In genomic region chr6:20202070-20202658, GRCh38 we compare ENCODE assay signal across 8 cellular contexts. TPM values are rescaled to one million over a fixed set of nuclear protein-coding genes. Genes with fewer than 3 reads are reported as not detected.
DNase-seq lines count a peak whose midpoint lies in the region; ATAC-seq and TF ChIP-seq lines count a peak whose summit lies in the region.

No MANE protein-coding gene starts in this region.

- H4K8ac ChIP-seq in neuronal stem cell (ENCODE audit: low read depth, low read length) = no peak overlapping the region

- peak overlapping the region; percentile 75 for H3K27ac ChIP-seq in CD4-positive, CD25-positive, alpha-beta regulatory T cell (ENCODE audit: insufficient read depth, low read length, poor library complexity, severe bottlenecking)
- H3K27ac ChIP-seq in neuronal stem cell (replicated peaks; ENCODE audit: low read length) = no peak overlapping the region

- H3K9me3 Mint-ChIP-seq in CD4-positive, CD25-positive, alpha-beta regulatory T cell = peaks cover 0 to 2% (median 0%) of the 10 kb centered on the region in 7 donors

- H3K23ac ChIP-seq in neuronal stem cell (ENCODE audit: low read depth, low read length, poor library complexity) = no peak overlapping the region

- H2AFZ ChIP-seq in neuronal stem cell (ENCODE audit: low read length) = no peak overlapping the region

- peaks cover 26 to 76% (median 58%) of the 10 kb centered on the region in 4 donors for H3K4me1 Mint-ChIP-seq in CD4-positive, CD25-positive, alpha-beta regulatory T cell

- TF ChIP-seq CTCF in fibroblast of pulmonary artery (IDR thresholded peaks at IDR 0.05; ENCODE audit: low read length, missing control alignments) = no peak
- TF ChIP-seq CTCF in lower leg skin (IDR thresholded peaks at IDR 0.05) = no peak

- no peak for TF ChIP-seq POLR2A in lower leg skin (IDR thresholded peaks at IDR 0.05)

- no peak overlapping the region for H2BK12ac ChIP-seq in neuronal stem cell (ENCODE audit: low read length)

- no peak overlapping the region for H3K9ac ChIP-seq in neuronal stem cell (ENCODE audit: low read depth, low read length, poor library complexity)

- H3K9me3 ChIP-seq in CD4-positive, CD25-positive, alpha-beta regulatory T cell (ENCODE audit: control insufficient read depth in 2 of 2, low read length in 2 of 2) = no peaks in the 10 kb centered on the region
- no peaks in the 10 kb centered on the region for H3K9me3 ChIP-seq in neuronal stem cell (replicated peaks in 1 of 2; ENCODE audit: control insufficient read depth in 2 of 2, insufficient read depth in 1 of 2, low read depth in 1 of 2, low read length in 2 of 2)

- peak overlapping the region; percentile 43 for H3K4me3 ChIP-seq in CD4-positive, CD25-positive, alpha-beta regulatory T cell (ENCODE audit: low read depth, low read length)
- no peak overlapping the region for H3K4me3 ChIP-seq in fibroblast of pulmonary artery (replicated peaks; ENCODE audit: low read depth, low read length)
- H3K4me3 ChIP-seq in lower leg skin (ENCODE audit: low read depth, poor library complexity, severe bottlenecking) = no peak overlapping the region
- no peak overlapping the region for H3K4me3 ChIP-seq in neuronal stem cell (ENCODE audit: low read length in 2 of 2)

- H3K4me1 ChIP-seq in CD4-positive, CD25-positive, alpha-beta regulatory T cell (ENCODE audit: control insufficient read depth, insufficient read depth, low read length, poor library complexity, severe bottlenecking) = peaks cover 58% of the 10 kb centered on the region
- H3K4me1 ChIP-seq in neuronal stem cell (ENCODE audit: control insufficient read depth in 2 of 2, insufficient read depth in 1 of 2, low read depth in 1 of 2, low read length in 2 of 2) = peaks cover 0 to 11% of the 10 kb centered on the region in 2 donors

- H2BK5ac ChIP-seq in neuronal stem cell (ENCODE audit: low read length) = no peak overlapping the region

- peaks cover 6% of the 10 kb centered on the region for H3K36me3 ChIP-seq in CD4-positive, CD25-positive, alpha-beta regulatory T cell (ENCODE audit: control insufficient read depth, insufficient read depth, low read length)
- H3K36me3 ChIP-seq in neuronal stem cell (replicated peaks in 1 of 2; ENCODE audit: control insufficient read depth in 2 of 2, insufficient read depth in 2 of 2, low read length in 2 of 2) = no peaks in the 10 kb centered on the region

- no peaks in the 10 kb centered on the region for H3K27me3 ChIP-seq in CD4-positive, CD25-positive, alpha-beta regulatory T cell (ENCODE audit: control insufficient read depth, insufficient read depth, low read length)
- no peaks in the 10 kb centered on the region for H3K27me3 ChIP-seq in neuronal stem cell (ENCODE audit: control insufficient read depth in 3 of 3, insufficient read depth in 3 of 3, low read depth in 1 of 3, low read length in 3 of 3)

- H3K27ac Mint-ChIP-seq in CD4-positive, CD25-positive, alpha-beta regulatory T cell = peak overlapping the region in 2 of 3 donors; percentile 17 to 87

- H3K79me1 ChIP-seq in neuronal stem cell (ENCODE audit: low read depth, low read length) = no peaks in the 10 kb centered on the region

- no peak overlapping the region for H3K4ac ChIP-seq in neuronal stem cell (ENCODE audit: low read length)

- H4K91ac ChIP-seq in neuronal stem cell (ENCODE audit: low read depth, low read length, poor library complexity) = no peak overlapping the region

- ATAC-seq in CD4-positive, CD25-positive, alpha-beta regulatory T cell (ENCODE audit: low read depth in 2 of 2) = peak; percentile 75 to 85
- peak; percentile 91 for ATAC-seq in HG03103 (IDR thresholded peaks at IDR 0.05; ENCODE audit: low read depth, unreplicated experiment)

- H3K18ac ChIP-seq in neuronal stem cell (ENCODE audit: low read length) = no peak overlapping the region

- H3K27me3 Mint-ChIP-seq in CD4-positive, CD25-positive, alpha-beta regulatory T cell = no peaks in the 10 kb centered on the region

- no peak overlapping the region for H3K4me2 ChIP-seq in neuronal stem cell (ENCODE audit: insufficient read depth, low read length, poor library complexity, severe bottlenecking)

- H3K14ac ChIP-seq in neuronal stem cell (ENCODE audit: low read length) = no peak overlapping the region

- no peak overlapping the region for H2AK5ac ChIP-seq in neuronal stem cell (ENCODE audit: low read depth, low read length)

- intact Hi-C loops in lower leg skin (cut with DNase I; ENCODE audit: low total_unique reads) = no loop called here

- DNase-seq in CD4-positive, CD25-positive, alpha-beta regulatory T cell = peak in 2 of 3 donors; percentile 53 to 84
- DNase-seq in GM19238 (ENCODE audit: insufficient read length, low spot score) (peak; percentile 37), fibroblast of pulmonary artery (ENCODE audit: low read depth) (peak; percentile 64), NCI-H524 (lab: John Stamatoyannopoulos, UW) (no peak), lower leg skin (ENCODE audit: low spot score in 2 of 2) (no peak), neuronal stem cell (ENCODE audit: low spot score) (no peak)

- H3K4me3 Mint-ChIP-seq in CD4-positive, CD25-positive, alpha-beta regulatory T cell = peak overlapping the region in 1 of 4 donors; percentile 12

- H2BK120ac ChIP-seq in neuronal stem cell (ENCODE audit: low read depth, low read length) = no peak overlapping the region

- no peak overlapping the region for H2BK15ac ChIP-seq in neuronal stem cell (ENCODE audit: low read length)

- WGBS in lower leg skin, 2 donors = 36 to 65% methylated on average over 1 of the region's 1 CpG
- no CpG with 5 or more reads among the region's 1 CpG for WGBS in neuronal stem cell (ENCODE audit: extremely low coverage in 2 of 2, insufficient read length in 2 of 2, insufficient replicate concordance in 1 of 2), 2 donors

- H3K36me3 Mint-ChIP-seq in CD4-positive, CD25-positive, alpha-beta regulatory T cell = peaks cover 4% of the 10 kb centered on the region

TF ChIP-seq in PFSK-1, 5 proteins besides CTCF, POLR2A, EP300 and RAD21:
- peak; percentile 25; the same call in 1 of the 2 replicates for TF ChIP-seq SIN3A (IDR thresholded peaks at IDR 0.05; ENCODE audit: borderline replicate concordance, insufficient read depth, low read length)
- no peak for TF ChIP-seq POLR2AphosphoS5 (IDR thresholded peaks at IDR 0.05; ENCODE audit: low read depth, low read length)

RNA-seq across cellular contexts. Expression of gene MBOAT1, which starts 10.1 kb away (rescaled TPM):
- 26.4 TPM for total RNA-seq in CD4-positive, CD25-positive, alpha-beta regulatory T cell
- polyA plus RNA-seq in CD4-positive, CD25-positive, alpha-beta regulatory T cell = 1 to 10 TPM; 3.6 to 7.0 (median 5.1) TPM
- 15.8 TPM for polyA plus RNA-seq in PFSK-1 (2012; ENCODE audit: insufficient read length, low read depth)
- total RNA-seq in lower leg skin = 1 to 10 TPM; 5.8 to 8.2 (median 6.6) TPM
- polyA plus RNA-seq in neuronal stem cell (2013, experiment 1 of 2) = 1.5 TPM
- 1.7 TPM for polyA plus RNA-seq in neuronal stem cell (2013, experiment 2 of 2)

Comparison
In these comparisons a context has a peak if more than half of its experiments do, and no peak if none do; other contexts are left out.
1. DNase-seq: peak in CD4-positive, CD25-positive, alpha-beta regulatory T cell (2 of 3), GM19238 (single experiment) and fibroblast of pulmonary artery (single experiment); none in NCI-H524 (0 of 2), lower leg skin (0 of 2) and neuronal stem cell (single experiment).